In the genomic region with DNA sequence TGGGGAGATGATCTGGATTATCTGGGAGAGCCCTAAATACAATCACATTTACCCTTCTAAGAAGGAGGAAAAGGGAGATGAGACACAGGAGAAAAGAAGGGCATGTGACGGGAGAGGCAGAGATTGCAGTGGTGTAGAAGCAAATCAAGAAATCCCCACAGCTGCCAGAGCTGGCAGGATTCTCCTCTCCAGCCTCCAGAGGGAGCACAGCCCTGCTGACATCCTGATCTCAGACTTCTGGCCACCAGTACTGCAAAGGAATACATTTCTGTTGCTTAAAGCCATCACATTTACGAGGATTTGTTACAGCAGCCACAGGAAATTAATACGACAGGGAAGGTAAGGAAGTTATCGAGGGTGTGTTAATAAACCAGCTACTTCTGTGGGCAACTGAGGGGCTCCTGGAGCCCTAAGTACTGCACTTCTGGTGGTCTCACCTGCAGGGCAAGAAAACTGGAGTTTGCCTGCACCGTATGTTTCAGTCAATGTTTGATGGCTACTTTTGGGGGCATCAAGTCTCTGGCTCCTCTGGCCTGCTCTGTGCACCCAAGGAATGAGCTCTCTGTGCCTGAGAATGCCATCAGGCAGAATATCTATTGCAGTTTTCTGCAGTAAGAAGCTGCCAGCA, we compare ENCODE assay signal across 8 cellular contexts. TPM values are rescaled to one million over a fixed set of nuclear protein-coding genes. Genes with fewer than 3 reads are reported as not detected.
DNase-seq lines count a peak whose midpoint lies in the region; ATAC-seq, FAIRE-seq and TF ChIP-seq lines count a peak whose summit lies in the region.

No MANE protein-coding gene starts in this region.

- no peak overlapping the region for H3K9ac ChIP-seq in GM12878 (ENCODE audit: control insufficient read depth, insufficient read depth, low read length)

- TF ChIP-seq RAD21 in GM12878 (IDR thresholded peaks at IDR 0.05; ENCODE audit: insufficient read depth, low read depth, low read length) = peak; percentile 36

- H3K27me3 ChIP-seq in GM12878 (replicated peaks in 1 of 2; ENCODE audit: control insufficient read depth in 2 of 2, insufficient read depth in 2 of 2, low read length in 1 of 2) = no peaks in the 10 kb centered on the region; a peak in 1 of 4 replicates
- H3K27me3 ChIP-seq in kidney epithelial cell (ENCODE audit: control insufficient read depth, insufficient read depth, low read length) = no peaks in the 10 kb centered on the region
- no peaks in the 10 kb centered on the region for H3K27me3 ChIP-seq in upper lobe of left lung

- H3K4me2 ChIP-seq in GM12878 (ENCODE audit: control insufficient read depth, insufficient read depth) = no peak overlapping the region

- H3K27ac ChIP-seq in GM12878 (ENCODE audit: control insufficient read depth, insufficient read depth) = no peak overlapping the region
- no peak overlapping the region for H3K27ac ChIP-seq in upper lobe of left lung

- TF ChIP-seq CTCF in GM12878 (IDR thresholded peaks at IDR 0.05 in 2 of 3, conservative IDR thresholded peaks at IDR 0.05 in 1 of 3; ENCODE audit: control insufficient read depth in 2 of 3, extremely low read depth in 1 of 3, insufficient read depth in 1 of 3, low read depth in 3 of 3, low read length in 3 of 3) (peak; percentile 28 to 38 (median 35); a peak in 4 of 6 replicates), kidney epithelial cell (IDR thresholded peaks at IDR 0.05; ENCODE audit: insufficient read depth, low read length, poor library complexity, severe bottlenecking) (peak; percentile 71), upper lobe of left lung (IDR thresholded peaks at IDR 0.05) (peak in 5 of 6 experiments; percentile 28 to 49 (median 40))

- no peaks in the 10 kb centered on the region for H4K20me1 ChIP-seq in GM12878 (ENCODE audit: control insufficient read depth, insufficient read depth)

- no TSS peak for BruUV-seq in GM12878 (replicated peaks; lab: Mats Ljungman, UMichigan)

- H3K9me3 ChIP-seq in GM12878 (replicated peaks; ENCODE audit: control insufficient read depth, insufficient read depth, low read length) (no peaks in the 10 kb centered on the region; the same call in 2 of the 3 replicates), upper lobe of left lung (no peaks in the 10 kb centered on the region)

- SMC1A ChIA-PET in GM12878 (lab: Charles Lee; ENCODE audit: uncharacterized antibody, unreplicated experiment) = interaction anchor here (1.0 kb wide), 1 partner anchor 152 kb away, joined by 3 read pairs; no protein-coding TSS in a partner anchor

- peak; percentile 68 for ATAC-seq in GM12878
- peak in 1 of 2 donors; percentile 52 for ATAC-seq in upper lobe of left lung (ENCODE audit: low FRiP score in 2 of 2)
- ATAC-seq in HG03196 (IDR thresholded peaks at IDR 0.05; ENCODE audit: unreplicated experiment) = no peak

- H2AFZ ChIP-seq in GM12878 (ENCODE audit: control insufficient read depth, low read depth, low read length) = no peak overlapping the region

- POLR2A ChIA-PET in HEK293T (lab: Yijun Ruan, JAX) (no interaction called here), GM12878 (lab: Charles Lee) (no interaction called here)

- in situ Hi-C loops in ACHN (cut with HindIII; ENCODE audit: low pct_ligation_motif_present, low pct_unique_long_range_greater_than_20kb, low sequenced_read_pairs) (no loop called here), GM12878 (cut with MboI) (no loop called here)

- TF ChIP-seq POLR2A in GM12878 (IDR thresholded peaks at IDR 0.05; ENCODE audit: low read depth, low read length) (no peak), upper lobe of left lung (IDR thresholded peaks at IDR 0.05) (no peak)

- no peaks in the 10 kb centered on the region for H3K36me3 ChIP-seq in GM12878 (ENCODE audit: control insufficient read depth in 2 of 2, insufficient read depth in 2 of 2, low read length in 1 of 2)
- no peaks in the 10 kb centered on the region for H3K36me3 ChIP-seq in kidney epithelial cell (ENCODE audit: control insufficient read depth, insufficient read depth, low read length)
- no peaks in the 10 kb centered on the region for H3K36me3 ChIP-seq in upper lobe of left lung

- RAD21 ChIA-PET in GM12878 (lab: Charles Lee; ENCODE audit: unreplicated experiment) = no interaction called here

- no peaks in the 10 kb centered on the region for H3K79me2 ChIP-seq in GM12878 (ENCODE audit: control insufficient read depth, insufficient read depth, low read length)

- TF ChIP-seq EP300 in GM12878 (IDR thresholded peaks at IDR 0.05; ENCODE audit: borderline replicate concordance in 1 of 2, control insufficient read depth in 1 of 2, low read depth in 2 of 2, low read length in 2 of 2) (no peak), upper lobe of left lung (IDR thresholded peaks at IDR 0.05) (no peak)

- H3K4me1 ChIP-seq in GM12878 (ENCODE audit: control insufficient read depth, insufficient read depth, low read length) (no peaks in the 10 kb centered on the region), upper lobe of left lung (no peaks in the 10 kb centered on the region)

- H3K4me3 ChIP-seq in GM12878 (no peak overlapping the region), kidney epithelial cell (ENCODE audit: low read depth, low read length) (no peak overlapping the region), upper lobe of left lung (no peak overlapping the region)

- intact Hi-C loops in GM12878 (cut with micrococcal nuclease; ENCODE audit: unreplicated experiment) = no loop called here

- DNase-seq in ACHN (peak; percentile 71), HEK293T (ENCODE audit: extremely low spot score) (peak; percentile 22), GM12878 (ENCODE audit: low read depth, low spot score) (no peak), kidney epithelial cell (ENCODE audit: low read depth) (no peak), upper lobe of left lung (no peak), activated gamma-delta T cell treated with Interleukin-2 at 50 U/mL for 16 hours (no peak)
- no peak for DNase-seq in activated CD8-positive, alpha-beta memory T cell treated with anti-CD3 and anti-CD28 coated beads for 24 hours

- FAIRE-seq in GM12878 (lab: Jason Lieb, UNC) = no peak

- WGBS in GM12878 (ENCODE audit: insufficient coverage, insufficient replicate concordance, low lambda C conversion rate, missing lambda C conversion rate) = 10% methylated on average over 5 of the region's 5 CpGs
- 30 to 33% methylated on average over 4 to 5 of the region's 5 CpGs for WGBS in upper lobe of left lung, 2 donors

- CTCF ChIA-PET in HEK293T (lab: Yijun Ruan, JAX) (interaction anchor here (0.6 kb wide), 1 partner anchor 207 kb away, joined by 5 read pairs; no protein-coding TSS in a partner anchor), GM12878 (lab: Yijun Ruan, JAX) (no interaction called here)

TF ChIP-seq in HEK293T, 16 proteins besides CTCF, POLR2A, EP300 and RAD21:
- TF ChIP-seq TARDBP (IDR thresholded peaks at IDR 0.05) (no peak), SP1 (IDR thresholded peaks at IDR 0.05) (no peak), HDGF (IDR thresholded peaks at IDR 0.05; ENCODE audit: borderline replicate concordance) (no peak)

TF ChIP-seq in GM12878, 131 proteins besides CTCF, POLR2A, EP300 and RAD21:
- TF ChIP-seq YY1 (IDR thresholded peaks at IDR 0.05; ENCODE audit: low read depth, low read length) = no peak
- TF ChIP-seq, protein P1, sequence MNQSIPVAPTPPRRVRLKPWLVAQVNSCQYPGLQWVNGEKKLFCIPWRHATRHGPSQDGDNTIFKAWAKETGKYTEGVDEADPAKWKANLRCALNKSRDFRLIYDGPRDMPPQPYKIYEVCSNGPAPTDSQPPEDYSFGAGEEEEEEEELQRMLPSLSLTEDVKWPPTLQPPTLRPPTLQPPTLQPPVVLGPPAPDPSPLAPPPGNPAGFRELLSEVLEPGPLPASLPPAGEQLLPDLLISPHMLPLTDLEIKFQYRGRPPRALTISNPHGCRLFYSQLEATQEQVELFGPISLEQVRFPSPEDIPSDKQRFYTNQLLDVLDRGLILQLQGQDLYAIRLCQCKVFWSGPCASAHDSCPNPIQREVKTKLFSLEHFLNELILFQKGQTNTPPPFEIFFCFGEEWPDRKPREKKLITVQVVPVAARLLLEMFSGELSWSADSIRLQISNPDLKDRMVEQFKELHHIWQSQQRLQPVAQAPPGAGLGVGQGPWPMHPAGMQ (IDR thresholded peaks at IDR 0.05; ENCODE audit: borderline replicate concordance) = no peak
- TF ChIP-seq SMC3 (IDR thresholded peaks at IDR 0.05; ENCODE audit: borderline replicate concordance, low read length) = peak; percentile 40; the same call in 1 of the 2 replicates
- TF ChIP-seq, protein P2, sequence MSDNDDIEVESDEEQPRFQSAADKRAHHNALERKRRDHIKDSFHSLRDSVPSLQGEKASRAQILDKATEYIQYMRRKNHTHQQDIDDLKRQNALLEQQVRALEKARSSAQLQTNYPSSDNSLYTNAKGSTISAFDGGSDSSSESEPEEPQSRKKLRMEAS (IDR thresholded peaks at IDR 0.05; ENCODE audit: low read depth, low read length) = no peak
- TF ChIP-seq SIN3A (IDR thresholded peaks at IDR 0.05; ENCODE audit: low read depth, low read length) = no peak
- no peak for TF ChIP-seq BHLHE40 (IDR thresholded peaks at IDR 0.05; ENCODE audit: borderline replicate concordance in 1 of 2, low read depth in 2 of 2, low read length in 1 of 2)

RNA-seq across cellular contexts. Expression of a gene that starts 22.9 kb away (rescaled TPM):
- not detected in 2 replicates for total RNA-seq in GM12878 (2013; cell fraction: nucleolus; rRNA removed)
- total RNA-seq in GM12878 (2014; rRNA removed) = not detected in 2 replicates
- total RNA-seq in GM12878 (2014; rRNA removed; fragmentation: Illumina TruSeq; extraction: Trizol) = not detected in 2 replicates
- total RNA-seq in GM12878 (2021) = not detected in 2 replicates
- not detected for polyA plus RNA-seq in GM12878 (2011; ENCODE audit: low read depth)
- 0.04 and 0.05 TPM in 2 replicates for polyA plus RNA-seq in GM12878 (2011; rRNA removed)
- polyA plus RNA-seq in GM12878 (2011; cell fraction: cytosol; rRNA removed) = 0.03 and 0.05 TPM in 2 replicates
- polyA plus RNA-seq in GM12878 (2011; cell fraction: nucleus; rRNA removed) = 0.03 and 0.04 TPM in 2 replicates
- polyA plus RNA-seq in GM12878 (2012) = 0.26 and 0.28 TPM in 2 replicates
- polyA plus RNA-seq in GM12878 (2014; fragmentation: Illumina TruSeq; extraction: Trizol) = under 0.01 and 0.02 TPM in 2 replicates
- polyA plus RNA-seq in GM12878 (2014; fragmentation: Nextera tagmentation; extraction: Ambion mirVana) = not detected
- 0.28 TPM in 1 of 2 replicates, not detected in the other for polyA plus RNA-seq in GM12878 (2014; rRNA removed)
- not detected for polyA plus RNA-seq in GM12878 (2016; fragmentation: Nextera tagmentation; extraction: Ambion mirVana)
- 0.98 TPM in 1 of 2 replicates, not detected in the other for polyA minus RNA-seq in GM12878 (2011; rRNA and poly(A)+ RNA removed)
- polyA minus RNA-seq in GM12878 (2011; cell fraction: cytosol; rRNA and poly(A)+ RNA removed) = not detected in 2 replicates
- polyA minus RNA-seq in GM12878 (2011; cell fraction: nucleus; rRNA and poly(A)+ RNA removed) = 0.10 TPM in 1 of 2 replicates, not detected in the other
- 32.8 and 39.3 TPM in 2 replicates for total RNA-seq in kidney epithelial cell
- 10 to 100 TPM; 11.3 to 39.8 (median 19.9) TPM for total RNA-seq in upper lobe of left lung

Comparison
In these comparisons a context has a peak if more than half of its experiments do, and no peak if none do; other contexts are left out.
1. DNase-seq: peak in ACHN (single experiment) and HEK293T (single experiment); none in GM12878 (single experiment), kidney epithelial cell (single experiment), upper lobe of left lung (0 of 2), activated CD8-positive, alpha-beta memory T cell treated with anti-CD3 and anti-CD28 coated beads for 24 hours (single experiment) and activated gamma-delta T cell treated with Interleukin-2 at 50 U/mL for 16 hours (single experiment).
2. RNA of a gene that starts 22.9 kb away (total RNA-seq): 32.8 to 39.3 TPM in kidney epithelial cell and 11.3 to 39.8 TPM in upper lobe of left lung; not detected in GM12878; every median in the first group is over 10 times any median in the second.
3. Peak in every context shown above with its lines, with median percentiles within 50 percentile points of each other: CTCF ChIP-seq.